ENCODE assay signal across 8 cellular contexts in the genomic region with DNA sequence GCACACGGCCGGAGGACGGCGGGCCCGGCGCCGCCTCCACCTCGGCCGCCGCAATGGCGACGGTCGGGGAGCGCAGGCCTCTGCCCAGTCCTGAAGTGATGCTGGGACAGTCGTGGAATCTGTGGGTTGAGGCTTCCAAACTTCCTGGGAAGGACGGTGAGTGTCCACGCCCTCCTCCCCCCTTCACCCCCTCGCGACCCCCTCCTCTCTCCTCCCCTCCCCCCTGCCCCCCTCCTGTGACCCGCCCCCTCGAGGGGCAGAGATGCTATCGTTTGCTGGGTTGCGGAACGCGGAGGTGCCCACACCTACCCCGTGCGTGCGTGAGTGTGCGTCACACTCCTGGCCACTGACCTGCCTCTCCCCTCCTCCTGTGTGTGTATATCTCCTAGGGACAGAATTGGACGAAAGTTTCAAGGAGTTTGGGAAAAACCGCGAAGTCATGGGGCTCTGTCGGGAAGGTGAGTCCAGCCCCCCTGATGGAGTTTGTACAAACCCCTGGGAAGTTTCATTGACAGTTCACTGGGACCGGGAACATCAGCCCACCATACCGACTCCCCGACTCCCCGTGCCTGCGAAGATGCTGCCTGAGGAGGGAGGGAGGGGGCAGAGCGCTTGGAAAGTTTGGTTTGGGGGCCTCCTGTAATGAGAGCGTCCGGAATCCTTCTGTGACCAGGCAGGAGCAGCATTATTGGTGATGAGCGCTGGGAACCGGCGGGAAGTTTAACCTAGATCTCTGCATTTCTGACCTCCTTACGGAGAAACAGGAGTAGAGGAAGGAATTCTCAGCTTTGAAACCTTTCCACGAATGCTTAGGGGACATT. TPM values are rescaled to one million over a fixed set of nuclear protein-coding genes. Genes with fewer than 3 reads are reported as not detected.
DNase-seq lines count a peak whose midpoint lies in the region; ATAC-seq and TF ChIP-seq lines count a peak whose summit lies in the region.

No MANE protein-coding gene starts in this region.

- DNase-seq in activated CD8-positive, alpha-beta memory T cell treated with anti-CD3 and anti-CD28 coated beads for 4 hours (ENCODE audit: low read depth in 2 of 2): peak; percentile 30 to 33
- DNase-seq in activated CD8-positive, alpha-beta memory T cell treated with anti-CD3 and anti-CD28 coated beads for 24 hours: no peak
- DNase-seq in HPDE6-E6E7 (ENCODE audit: extremely low spot score) (peak; percentile 16), coronary artery (ENCODE audit: low spot score) (peak; percentile 88), lung (ENCODE audit: low spot score) (peak; percentile 69)
- peak; percentile 31 for DNase-seq in activated CD4-positive, alpha-beta T cell treated with anti-CD3 and anti-CD28 coated beads for 1 hour
- DNase-seq in stimulated activated CD8-positive, alpha-beta memory T cell treated with anti-CD3 and anti-CD28 coated beads, Interleukin-12 subunit alpha, Interleukin-12 subunit beta, amount 100 ng/mL, for 1 hour (ENCODE audit: low read depth): peak; percentile 18

- no peaks in the 10 kb centered on the region for H3K27me3 ChIP-seq in lung (ENCODE audit: control insufficient read depth, insufficient read depth)

- no peak for TF ChIP-seq CTCF in coronary artery (IDR thresholded peaks at IDR 0.05)
- no peak for TF ChIP-seq CTCF in lung (IDR thresholded peaks at IDR 0.05; ENCODE audit: control extremely low read depth, extremely low read depth)

- ATAC-seq in lung (ENCODE audit: insufficient read depth, low FRiP score) (no peak), HG03442 (IDR thresholded peaks at IDR 0.05; ENCODE audit: unreplicated experiment) (no peak)

- H3K4me3 ChIP-seq in coronary artery (peak overlapping the region; percentile 74), lung (peak overlapping the region; percentile 80)

- peak overlapping the region; percentile 97 to 100 for H3K27ac ChIP-seq in coronary artery
- H3K27ac ChIP-seq in lung (ENCODE audit: low read depth in 1 of 2, low read length in 1 of 2): peak overlapping the region; percentile 99

- H3K9me3 ChIP-seq in lung (ENCODE audit: control insufficient read depth in 2 of 2, insufficient read depth in 1 of 2, low read length in 1 of 2): no peaks in the 10 kb centered on the region

- peaks cover 3 to 20% of the 10 kb centered on the region in 2 donors for H3K4me1 ChIP-seq in lung (ENCODE audit: control insufficient read depth in 2 of 2, insufficient read depth in 2 of 2, low read length in 2 of 2)

- H3K36me3 ChIP-seq in lung (ENCODE audit: control insufficient read depth in 2 of 2, insufficient read depth in 2 of 2, low read length in 2 of 2): peaks cover 6% of the 10 kb centered on the region in 2 donors

- 7 to 20% methylated on average over 31 to 46 of the region's 46 CpGs for WGBS in lung, 2 donors

RNA-seq across cellular contexts. Expression of a gene that starts 0.8 kb away (rescaled TPM):
- total RNA-seq in lung: not detected
- not detected for polyA plus RNA-seq in lung

RNA-seq across cellular contexts. Expression of a gene that starts 49.3 kb away (rescaled TPM):
- total RNA-seq in lung: 10 to 100 TPM; 30.1 to 46.6 TPM
- polyA plus RNA-seq in lung: 1 to 10 TPM; 4.8 to 5.9 TPM

RNA-seq across cellular contexts. Expression of a gene that starts 49.4 kb away (rescaled TPM):
- 10 to 100 TPM; 39.9 to 45.1 TPM for total RNA-seq in lung
- polyA plus RNA-seq in lung: 100 to 1,000 TPM in 1 of 2 donors, 10 to 100 TPM in 1; 38.1 to 124 TPM
